16 cellular contexts compared by ENCODE assay signal in genomic region chr20:61900376-61901293, GRCh38.
DNase-seq lines count a peak whose midpoint lies in the region; ATAC-seq and TF ChIP-seq lines count a peak whose summit lies in the region.
"Had no signal": no experiment of that assay in that cellular context is flagged by ENCODE, and none has a peak within 500 bp of the region (broad histone marks: within the 10 kb centered on the region; RNA-seq: fewer than 3 reads in every experiment).

No MANE protein-coding gene starts in this region.

- POLR2A ChIA-PET in MCF 10A (lab: Yijun Ruan, JAX), result interaction anchor here (0.6 kb wide), 1 partner anchor 1364 kb away, joined by 3 read pairs; no protein-coding TSS in a partner anchor

- peak in 2 of 3 donors; percentile 40 to 65 for DNase-seq in right cardiac atrium
- no peak for DNase-seq in left cardiac atrium
- peak; percentile 1 for DNase-seq in fibroblast of the aortic adventitia (ENCODE audit: low read depth)
- DNase-seq in nephron progenitor cell, result peak; percentile 30
- peak; percentile 83 for DNase-seq in testis
- no peak for DNase-seq in MCF 10A (ENCODE audit: unreplicated experiment)
- no peak for DNase-seq in globus pallidus (ENCODE audit: low spot score)
- DNase-seq: BE2C; Caco-2; CD4-positive, CD25-positive, alpha-beta regulatory T cell; DMS79; GDM1; HFFc6; IMR-90 had no signal

- H3K27ac Mint-ChIP-seq in nephron progenitor cell (no peak overlapping the region), MCF 10A (ENCODE audit: low read depth, unreplicated experiment) (no peak overlapping the region)
- H3K27ac Mint-ChIP-seq: CD4-positive, CD25-positive, alpha-beta regulatory T cell; GM23338; HFFc6 had no signal

- H3K4me1 Mint-ChIP-seq in nephron progenitor cell, result peaks cover 21% of the 10 kb centered on the region
- H3K4me1 Mint-ChIP-seq in MCF 10A (ENCODE audit: insufficient read depth, unreplicated experiment), result no peaks in the 10 kb centered on the region
- H3K4me1 Mint-ChIP-seq: CD4-positive, CD25-positive, alpha-beta regulatory T cell; GM23338 had no signal

- H3K36me3 Mint-ChIP-seq in nephron progenitor cell (ENCODE audit: low read depth) (no peaks in the 10 kb centered on the region), MCF 10A (ENCODE audit: insufficient read depth, unreplicated experiment) (no peaks in the 10 kb centered on the region)
- H3K36me3 Mint-ChIP-seq: CD4-positive, CD25-positive, alpha-beta regulatory T cell had no signal

- no peaks in the 10 kb centered on the region for H3K36me3 ChIP-seq in testis (ENCODE audit: low read depth, missing control alignments)
- H3K36me3 ChIP-seq: BE2C had no signal

- H3K27me3 Mint-ChIP-seq in nephron progenitor cell (ENCODE audit: low read depth, poor library complexity) (peaks cover 14% of the 10 kb centered on the region), MCF 10A (ENCODE audit: insufficient read depth, unreplicated experiment) (no peaks in the 10 kb centered on the region)

- H3K4me3 Mint-ChIP-seq in nephron progenitor cell (no peak overlapping the region), MCF 10A (ENCODE audit: unreplicated experiment) (no peak overlapping the region)
- H3K4me3 Mint-ChIP-seq: CD4-positive, CD25-positive, alpha-beta regulatory T cell; GM23338; HFFc6 had no signal

- no peaks in the 10 kb centered on the region for H3K9me3 Mint-ChIP-seq in nephron progenitor cell
- H3K9me3 Mint-ChIP-seq in MCF 10A (ENCODE audit: unreplicated experiment), result no peaks in the 10 kb centered on the region
- H3K9me3 Mint-ChIP-seq: GM23338, HFFc6 had no signal

- ATAC-seq in right cardiac atrium (no peak), left cardiac atrium (no peak)
- ATAC-seq: GM23338, K562 had no signal

- no TSS peak for BruUV-seq in MCF 10A (replicated peaks; lab: Mats Ljungman, UMichigan)

- CTCF ChIA-PET in MCF 10A (lab: Yijun Ruan, JAX), result interaction anchor here (2.9 kb wide), 1 partner anchor 638 kb away, joined by 10 read pairs; no protein-coding TSS in a partner anchor

- TF ChIP-seq POLR2A in testis (IDR thresholded peaks at IDR 0.05), result no peak

- no peaks in the 10 kb centered on the region for H3K27me3 ChIP-seq in right cardiac atrium (ENCODE audit: control insufficient read depth, insufficient read depth)
- H3K27me3 ChIP-seq in testis, result no peaks in the 10 kb centered on the region

- H3K27ac ChIP-seq in right cardiac atrium (ENCODE audit: low read length) (no peak overlapping the region), testis (no peak overlapping the region)

- TF ChIP-seq CTCF in fibroblast of the aortic adventitia (IDR thresholded peaks at IDR 0.05; ENCODE audit: insufficient read depth, low read length) (no peak), nephron progenitor cell (IDR thresholded peaks at IDR 0.05) (no peak), testis (IDR thresholded peaks at IDR 0.05) (no peak), MCF 10A (IDR thresholded peaks at IDR 0.05; ENCODE audit: unreplicated experiment) (no peak)

- H3K4me3 ChIP-seq in right cardiac atrium (ENCODE audit: low read length) (no peak overlapping the region), fibroblast of the aortic adventitia (ENCODE audit: low read depth, low read length) (no peak overlapping the region), testis (no peak overlapping the region)
- H3K4me3 ChIP-seq: GM23338, K562 had no signal

- intact Hi-C loops in right cardiac atrium (cut with DNase I), result no loop called here
- intact Hi-C loops in left cardiac atrium (cut with DNase I), result no loop called here
- intact Hi-C loops in testis (cut with DNase I; ENCODE audit: low total_unique reads), result no loop called here
- intact Hi-C loops in MCF 10A (cut with micrococcal nuclease), result no loop called here

- no peaks in the 10 kb centered on the region for H3K4me1 ChIP-seq in right cardiac atrium (ENCODE audit: control insufficient read depth, insufficient read depth, low read length)
- peaks cover 6% of the 10 kb centered on the region for H3K4me1 ChIP-seq in testis
- H3K4me1 ChIP-seq: BE2C, Caco-2 had no signal

- WGBS in right cardiac atrium, result 51% methylated on average over 21 of the region's 21 CpGs
- WGBS in testis, 2 donors, result 23 to 35% methylated on average over 14 to 20 of the region's 21 CpGs

- H3K9me3 ChIP-seq in right cardiac atrium (ENCODE audit: control insufficient read depth, low read length), result no peaks in the 10 kb centered on the region
- H3K9me3 ChIP-seq in testis, result no peaks in the 10 kb centered on the region
- H3K9me3 ChIP-seq: BE2C, Caco-2 had no signal

Comparison
In these comparisons a context has a peak if more than half of its experiments do, and no peak if none do; other contexts are left out.
1. DNase-seq: peak in right cardiac atrium (2 of 3), fibroblast of the aortic adventitia (single experiment), nephron progenitor cell (single experiment) and testis (single experiment); none in left cardiac atrium (single experiment), MCF 10A (single experiment) and globus pallidus (single experiment).